ENCODE assay signal across 8 cellular contexts in the genomic region with DNA sequence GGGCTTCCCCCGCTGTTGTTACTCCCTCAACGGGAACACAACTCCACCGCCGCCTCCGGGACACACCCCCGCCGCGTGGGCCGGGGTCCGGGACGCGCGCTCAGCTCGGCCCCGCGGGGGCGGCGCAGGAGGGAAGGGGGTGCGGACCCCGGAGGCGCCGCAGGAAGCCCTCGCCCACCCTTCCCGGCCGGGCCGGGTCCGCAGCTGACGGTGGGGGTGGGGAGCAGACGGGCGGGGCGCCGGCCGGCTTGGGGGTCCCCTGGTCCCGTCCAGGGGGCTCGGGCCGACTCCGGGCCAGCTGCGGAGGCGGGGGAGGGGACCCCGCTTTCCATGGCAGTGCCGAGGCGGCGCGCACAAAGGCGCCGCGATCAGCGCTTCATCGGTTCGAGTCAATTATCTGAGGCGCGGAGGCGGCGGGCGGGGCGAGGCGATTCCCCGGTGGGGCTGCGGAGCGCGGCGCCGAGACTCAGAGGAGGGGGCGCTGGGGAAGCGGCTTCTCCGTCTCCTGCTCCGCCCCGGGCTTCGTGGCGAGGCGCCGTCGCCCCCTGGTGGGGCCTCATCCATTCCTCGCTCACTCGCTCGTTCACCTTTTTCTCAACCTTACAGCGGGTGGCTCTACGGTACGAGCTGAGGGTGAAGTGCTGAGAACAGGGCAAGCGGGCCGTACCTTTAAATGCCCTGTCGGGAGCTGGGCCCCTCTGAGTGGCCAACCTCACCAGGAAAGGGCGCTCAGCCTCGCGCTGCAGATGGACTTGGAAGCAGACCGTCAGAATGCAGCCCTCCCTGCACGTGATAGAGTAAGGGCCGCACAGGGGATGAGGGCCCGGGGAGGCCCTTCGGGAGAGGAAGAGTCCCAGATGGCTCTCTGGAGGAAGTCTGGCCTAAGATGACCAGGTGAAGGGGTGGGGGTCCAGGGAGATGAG.
DNase-seq lines count a peak whose midpoint lies in the region; ATAC-seq and TF ChIP-seq lines count a peak whose summit lies in the region.

No MANE protein-coding gene starts in this region.

- intact Hi-C loops in dendritic cell treated with granulocyte-macrophage colony-stimulating factor and Interleukin-4, amounts not matched to agents 40 ng/mL and 50 ng/mL, for 4 days (cut with micrococcal nuclease): loop anchor here (1.0 to 5.0 kb wide), 2 partner anchors 51 to 166 kb away; partner anchors contain the start of gene SCRT2

- H3K36me3 Mint-ChIP-seq in dendritic cell treated with granulocyte-macrophage colony-stimulating factor and Interleukin-4, amounts not matched to agents 40 ng/mL and 50 ng/mL, for 4 days (ENCODE audit: low read depth): peaks cover 3% of the 10 kb centered on the region
- H3K36me3 Mint-ChIP-seq in memory B cell: no peaks in the 10 kb centered on the region

- H3K27ac Mint-ChIP-seq in dendritic cell treated with granulocyte-macrophage colony-stimulating factor and Interleukin-4, amounts not matched to agents 40 ng/mL and 50 ng/mL, for 4 days: no peak overlapping the region
- H3K27ac Mint-ChIP-seq in memory B cell: no peak overlapping the region

- peak; percentile 65 for TF ChIP-seq CTCF in GM10248 (IDR thresholded peaks at IDR 0.05; ENCODE audit: control extremely low read depth, extremely low read depth, low read depth, missing control alignments)

- H3K27me3 Mint-ChIP-seq in dendritic cell treated with granulocyte-macrophage colony-stimulating factor and Interleukin-4, amounts not matched to agents 40 ng/mL and 50 ng/mL, for 4 days: peaks cover 70% of the 10 kb centered on the region
- peaks cover 26% of the 10 kb centered on the region for H3K27me3 Mint-ChIP-seq in memory B cell

- ATAC-seq in memory B cell (ENCODE audit: low read depth) (peak; percentile 42), HG02840 (IDR thresholded peaks at IDR 0.05; ENCODE audit: low FRiP score, unreplicated experiment) (no peak)

- POLR2A ChIA-PET in GM10248 (lab: Yijun Ruan, JAX): no interaction called here

- no peaks in the 10 kb centered on the region for H3K9me3 Mint-ChIP-seq in dendritic cell treated with granulocyte-macrophage colony-stimulating factor and Interleukin-4, amounts not matched to agents 40 ng/mL and 50 ng/mL, for 4 days
- H3K9me3 Mint-ChIP-seq in memory B cell: no peaks in the 10 kb centered on the region

- DNase-seq in GM10248 (ENCODE audit: extremely low spot score) (peak; percentile 73), NCI-H1694 treated with DMSO at 0.1 percent for 48 hours (lab: John Stamatoyannopoulos, UW) (peak; percentile 60), memory B cell (ENCODE audit: low spot score in 2 of 2) (peak; percentile 16 to 34), T-helper 9 cell (no peak)
- DNase-seq in activated CD4-positive, CD25-positive, alpha-beta regulatory T cell treated with anti-CD3 and anti-CD28 coated beads, Interleukin-2, amount 50 U/mL, for 72 hours: peak; percentile 41
- peak; percentile 36 for DNase-seq in stimulated activated CD8-positive, alpha-beta memory T cell treated with anti-CD3 and anti-CD28 coated beads, Interleukin-4, amount 100 ng/mL, for 24 hours (ENCODE audit: low read depth)

- H3K4me3 Mint-ChIP-seq in dendritic cell treated with granulocyte-macrophage colony-stimulating factor and Interleukin-4, amounts not matched to agents 40 ng/mL and 50 ng/mL, for 4 days: peak overlapping the region; percentile 57
- peak overlapping the region; percentile 14 for H3K4me3 Mint-ChIP-seq in memory B cell

- H3K4me1 Mint-ChIP-seq in dendritic cell treated with granulocyte-macrophage colony-stimulating factor and Interleukin-4, amounts not matched to agents 40 ng/mL and 50 ng/mL, for 4 days (ENCODE audit: low read depth): peaks cover 18% of the 10 kb centered on the region
- no peaks in the 10 kb centered on the region for H3K4me1 Mint-ChIP-seq in memory B cell

- CTCF ChIA-PET in GM10248 (lab: Yijun Ruan, JAX): interaction anchor here (1.0 to 1.8 kb wide), 3 partner anchors 9 to 11 kb away, joined by 3 to 5 read pairs (median 3); no protein-coding TSS in a partner anchor
